In the genomic region with DNA sequence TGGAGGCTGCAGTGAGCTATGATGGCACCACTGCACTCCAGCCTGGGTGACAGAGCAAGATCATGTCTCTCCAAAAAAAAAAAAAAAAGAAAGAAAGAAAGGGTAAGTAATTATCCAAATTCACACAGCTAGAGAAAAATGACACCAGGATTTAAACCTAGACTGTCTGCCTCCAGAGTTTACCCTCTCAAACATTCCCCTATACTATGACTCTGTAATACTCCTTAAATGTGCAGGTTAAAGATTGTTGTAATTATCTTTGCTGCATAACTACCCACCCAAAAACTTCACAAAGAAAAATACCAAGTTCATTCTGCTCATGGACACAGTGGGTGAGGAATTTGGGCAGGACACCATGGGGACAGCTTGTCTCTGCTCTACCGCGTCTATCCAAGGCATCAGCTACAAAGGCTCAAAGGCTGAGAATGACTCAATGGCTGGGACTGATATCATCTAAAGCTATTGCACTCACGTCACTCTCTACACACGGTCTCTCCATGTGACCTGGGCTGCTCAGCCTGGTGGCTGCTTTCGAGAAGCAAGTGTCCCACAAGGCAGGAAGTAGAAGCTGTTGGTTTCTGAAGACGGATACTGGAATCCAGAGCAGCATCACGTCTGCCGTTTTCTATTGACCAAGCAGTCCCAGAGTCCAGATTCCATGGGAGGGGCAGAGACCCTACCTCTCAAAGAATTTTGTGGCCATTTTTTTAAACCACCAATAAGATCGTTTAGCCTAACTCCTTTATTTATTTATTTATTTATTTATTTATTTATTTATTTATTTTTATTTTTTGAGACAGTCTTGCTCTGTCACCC, we compare ENCODE assay signal across 9 cellular contexts.
DNase-seq lines count a peak whose midpoint lies in the region; ATAC-seq, FAIRE-seq and TF ChIP-seq lines count a peak whose summit lies in the region.
"Had no signal": no experiment of that assay in that cellular context is flagged by ENCODE, and none has a peak within 500 bp of the region (broad histone marks: within the 10 kb centered on the region; RNA-seq: fewer than 3 reads in every experiment).

No MANE protein-coding gene starts in this region.

- H3K4me2 ChIP-seq in GM23248 (ENCODE audit: unreplicated experiment), result peak overlapping the region; percentile 50
- H3K4me2 ChIP-seq in hepatocyte, result peak overlapping the region; percentile 48

- H3K27me3 ChIP-seq in GM23248 (replicated peaks; ENCODE audit: insufficient read depth), result no peaks in the 10 kb centered on the region
- no peaks in the 10 kb centered on the region for H3K27me3 ChIP-seq in hepatocyte
- H3K27me3 ChIP-seq: upper lobe of left lung had no signal

- 6 to 7% methylated on average over 9 of the region's 9 CpGs for WGBS in GM23248 (ENCODE audit: low coverage in 1 of 2, low lambda C conversion rate in 2 of 2, missing lambda C conversion rate in 2 of 2), 2 experiments
- WGBS in hepatocyte (ENCODE audit: low lambda C conversion rate, missing lambda C conversion rate), result 41% methylated on average over 9 of the region's 9 CpGs

- in situ Hi-C loops in GM23248 (cut with MboI), result no loop called here

- H3K9me2 ChIP-seq in GM23248 (ENCODE audit: insufficient read depth) (no peaks in the 10 kb centered on the region), hepatocyte (replicated peaks; ENCODE audit: insufficient read depth) (no peaks in the 10 kb centered on the region)

- H2AFZ ChIP-seq in GM23248, result 0 out of 2 replicates have a peak overlapping the region, but pooled peaks have one; percentile 30
- H2AFZ ChIP-seq in hepatocyte, result no peak overlapping the region

- ATAC-seq in HG02885 (IDR thresholded peaks at IDR 0.05; ENCODE audit: poor library complexity, unreplicated experiment) (no peak), GM19467 (IDR thresholded peaks at IDR 0.05; ENCODE audit: unreplicated experiment) (no peak)

- H3K4me3 ChIP-seq in GM23248 (peak overlapping the region; percentile 5; the same call in 1 of the 2 replicates), hepatocyte (no peak overlapping the region)
- H3K4me3 ChIP-seq: upper lobe of left lung had no signal

- H3K4me1 ChIP-seq in GM23248 (ENCODE audit: insufficient read depth), result no peaks in the 10 kb centered on the region
- no peaks in the 10 kb centered on the region for H3K4me1 ChIP-seq in hepatocyte (ENCODE audit: insufficient read depth)
- H3K4me1 ChIP-seq: upper lobe of left lung had no signal

- no peaks in the 10 kb centered on the region for H3F3A ChIP-seq in GM23248 (ENCODE audit: insufficient read depth)

- H4K20me1 ChIP-seq in GM23248 (ENCODE audit: insufficient read depth) (no peaks in the 10 kb centered on the region), hepatocyte (ENCODE audit: insufficient read depth, poor library complexity, severe bottlenecking) (no peaks in the 10 kb centered on the region)

- no peak for FAIRE-seq in RCC 7860 (lab: Jason Lieb, UNC)

- H3K79me2 ChIP-seq in GM23248 (ENCODE audit: insufficient read depth) (no peaks in the 10 kb centered on the region), hepatocyte (no peaks in the 10 kb centered on the region)

- H3K9me3 ChIP-seq in GM23248 (ENCODE audit: low read depth), result no peaks in the 10 kb centered on the region
- H3K9me3 ChIP-seq in hepatocyte (ENCODE audit: low read depth), result no peaks in the 10 kb centered on the region
- H3K9me3 ChIP-seq: upper lobe of left lung had no signal

- H3K9ac ChIP-seq in GM23248, result no peak overlapping the region

- H3K36me3 ChIP-seq in GM23248 (ENCODE audit: low read depth), result no peaks in the 10 kb centered on the region
- H3K36me3 ChIP-seq in hepatocyte (replicated peaks; ENCODE audit: insufficient read depth, low read depth), result no peaks in the 10 kb centered on the region
- H3K36me3 ChIP-seq: upper lobe of left lung had no signal

- peak; percentile 69 for DNase-seq in GM03348 (ENCODE audit: low spot score)
- peak; percentile 94 for DNase-seq in GM23248
- DNase-seq in RCC 7860 (ENCODE audit: low spot score), result peak; percentile 71
- DNase-seq in hepatocyte (ENCODE audit: low spot score), result peak; percentile 87
- DNase-seq in cerebellum (ENCODE audit: low spot score), result no peak
- DNase-seq in stimulated activated CD4-positive, alpha-beta T cell treated with anti-CD3 and anti-CD28 coated beads, Interleukin-4, amount 100 ng/mL, for 1 hour, result no peak
- DNase-seq: upper lobe of left lung had no signal

- no peak for TF ChIP-seq CTCF in hepatocyte (IDR thresholded peaks at IDR 0.05; ENCODE audit: poor library complexity)

- H3K27ac ChIP-seq in GM23248 (no peak overlapping the region; the same call in 1 of the 2 replicates), hepatocyte (peak overlapping the region; percentile 65)
- H3K27ac ChIP-seq: upper lobe of left lung had no signal

Comparison
In these comparisons a context has a peak if more than half of its experiments do, and no peak if none do; other contexts are left out.
1. DNase-seq: peak in GM03348 (single experiment), GM23248 (single experiment), RCC 7860 (single experiment) and hepatocyte (single experiment); none in cerebellum (single experiment) and stimulated activated CD4-positive, alpha-beta T cell treated with anti-CD3 and anti-CD28 coated beads, Interleukin-4, amount 100 ng/mL, for 1 hour (single experiment).